ENCODE assay signal across 1 cellular context in the genomic region with DNA sequence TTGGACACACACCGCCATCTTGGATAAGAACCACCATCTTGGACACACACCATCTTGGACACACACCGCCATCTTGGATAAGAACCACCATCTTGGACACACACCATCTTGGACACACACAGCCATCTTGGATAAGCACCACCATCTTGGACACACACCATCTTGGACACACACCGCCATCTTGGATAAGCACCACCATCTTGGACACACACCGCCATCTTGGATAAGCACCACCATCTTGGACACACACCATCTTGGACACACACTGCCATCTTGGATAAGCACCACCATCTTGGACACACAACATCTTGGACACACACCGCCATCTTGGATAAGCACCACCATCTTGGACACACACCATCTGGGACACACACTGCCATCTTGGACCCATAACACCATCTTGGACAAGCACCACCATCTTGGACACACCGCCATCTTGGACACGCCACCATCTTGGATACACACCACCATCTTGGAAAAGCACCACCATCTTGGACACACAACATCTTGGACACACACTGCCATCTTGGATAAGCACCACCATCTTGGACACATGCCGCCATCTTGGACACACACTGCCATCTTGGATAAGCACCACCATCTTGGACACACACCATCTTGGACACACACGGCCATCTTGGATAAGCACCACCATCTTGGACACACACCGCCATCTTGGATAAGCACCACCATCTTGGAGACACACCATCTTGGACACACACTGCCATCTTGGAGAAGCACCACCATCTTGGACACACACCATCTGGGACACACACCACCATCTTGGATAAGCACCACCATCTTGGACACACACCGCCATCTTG.
A peak's percentile ranks its signal among the peaks of the same experiment; 100 is the strongest.
TF ChIP-seq lines count a peak whose summit lies in the region.

No MANE protein-coding gene starts in this region.

TF ChIP-seq in SK-N-SH, 30 proteins besides CTCF, POLR2A, EP300 and RAD21:
- TF ChIP-seq YY1 (IDR thresholded peaks at IDR 0.05; ENCODE audit: low read depth): peak; percentile 28; the same call in 1 of the 2 replicates
